14 cellular contexts compared by ENCODE assay signal in the genomic region with DNA sequence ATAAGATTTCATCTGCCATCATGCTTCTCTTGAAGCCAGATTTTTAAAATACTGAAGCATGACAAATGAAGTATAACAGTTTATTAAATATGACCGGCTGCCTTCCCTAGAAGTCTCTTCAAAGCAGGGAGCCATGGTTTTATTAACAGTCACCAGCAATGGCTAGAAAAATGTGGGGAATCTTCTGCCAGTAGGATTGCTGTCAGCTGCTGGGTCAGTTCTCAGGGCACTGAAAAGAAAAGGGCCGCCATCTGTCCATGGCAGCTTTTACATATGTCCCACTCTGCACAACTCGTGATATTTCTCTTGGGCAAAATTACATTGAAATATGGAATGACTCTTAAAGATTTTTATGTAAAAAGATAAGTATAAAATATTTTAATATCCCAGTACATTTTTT. TPM values are rescaled to one million over a fixed set of nuclear protein-coding genes. Genes with fewer than 3 reads are reported as not detected.
DNase-seq lines count a peak whose midpoint lies in the region; ATAC-seq and TF ChIP-seq lines count a peak whose summit lies in the region.
"Had no signal": no experiment of that assay in that cellular context is flagged by ENCODE, and none has a peak within 500 bp of the region (broad histone marks: within the 10 kb centered on the region; RNA-seq: fewer than 3 reads in every experiment).

No MANE protein-coding gene starts in this region.

- peaks cover 20 to 28% of the 10 kb centered on the region in 2 experiments for H3K79me1 ChIP-seq in IMR-90 (ENCODE audit: low read depth in 1 of 2, low read length in 2 of 2)

- intact Hi-C loops in IMR-90 (cut with micrococcal nuclease) (loop anchor here (2.0 to 5.0 kb wide), 3 partner anchors 13 to 207 kb away; no protein-coding TSS in a partner anchor), posterior vena cava (cut with DNase I) (loop anchor here in 1 of 2 donors (5.0 to 10.0 kb wide), 2 partner anchors 55 to 82 kb away; partner anchors contain the start of gene CCNI)

- no peak overlapping the region for H3K27ac ChIP-seq in ACC112 (ENCODE audit: low read depth, low read length)
- H3K27ac ChIP-seq in IMR-90 (ENCODE audit: insufficient read depth, low read length): no peak overlapping the region
- H3K27ac ChIP-seq: HL-60 had no signal

- TSS peak; percentile 45 for BruUV-seq in IMR-90 (replicated peaks; lab: Mats Ljungman, UMichigan)

- peaks cover 19% of the 10 kb centered on the region in 2 donors for H3K4me1 Mint-ChIP-seq in natural killer cell treated with Interleukin-12 subunit alpha and Interleukin-12 subunit beta and Interleukin-15 and Interleukin-18, amount 100 ng/mL, for 72 hours (ENCODE audit: low read depth in 2 of 2)

- no peak overlapping the region for H3K23ac ChIP-seq in IMR-90 (ENCODE audit: low read depth, low read length)

- no peak overlapping the region for H2BK5ac ChIP-seq in IMR-90 (ENCODE audit: low read depth, low read length, poor library complexity, severe bottlenecking)

- TF ChIP-seq RAD21 in IMR-90 (IDR thresholded peaks at IDR 0.05; ENCODE audit: low read length): no peak

- no peak overlapping the region for H3K56ac ChIP-seq in IMR-90 (ENCODE audit: extremely low read depth, insufficient read depth, low read length)

- H2BK120ac ChIP-seq in IMR-90 (ENCODE audit: low read depth, low read length): no peak overlapping the region

- CTCF ChIA-PET in IMR-90 (lab: Yijun Ruan, JAX): interaction anchor here (0.6 kb wide), 1 partner anchor 38 kb away, joined by 3 read pairs; no protein-coding TSS in a partner anchor

- H2BK20ac ChIP-seq in IMR-90 (ENCODE audit: low read depth, low read length): no peak overlapping the region

- dilution Hi-C loops in IMR-90 (cut with HindIII; ENCODE audit: low sequenced_read_pairs, unreplicated experiment): no loop called here

- no peaks in the 10 kb centered on the region for H3K27me3 ChIP-seq in ACC112 (ENCODE audit: insufficient read depth, low read length)
- no peaks in the 10 kb centered on the region for H3K27me3 ChIP-seq in IMR-90 (ENCODE audit: control insufficient read depth, insufficient read depth, low read length)

- in situ Hi-C loops in IMR-90 (cut with MboI; ENCODE audit: low sequenced_read_pairs): loop anchor here (25.0 kb wide), 1 partner anchor 397 kb away; no protein-coding TSS in a partner anchor

- H3K14ac ChIP-seq in IMR-90 (replicated peaks; ENCODE audit: low read depth, low read length): no peak overlapping the region

- H2AK9ac ChIP-seq in IMR-90 (replicated peaks; ENCODE audit: low read depth, low read length, poor library complexity): no peak overlapping the region

- DNase-seq in IMR-90: no peak
- DNase-seq in cerebellum (ENCODE audit: low spot score): peak; percentile 82
- no peak for DNase-seq in natural killer cell treated with Interleukin-12 subunit alpha and Interleukin-12 subunit beta and Interleukin-15 and Interleukin-18, amount 100 ng/mL, for 72 hours (ENCODE audit: low spot score)
- DNase-seq in posterior vena cava (ENCODE audit: low spot score): no peak
- DNase-seq in glomerular visceral epithelial cell (ENCODE audit: extremely low spot score): no peak
- DNase-seq in NCI-H510A (lab: John Stamatoyannopoulos, UW): no peak
- DNase-seq: activated CD8-positive, alpha-beta memory T cell treated with anti-CD3 and anti-CD28 coated beads for 24 hours; activated naive CD8-positive, alpha-beta T cell treated with anti-CD3 and anti-CD28 coated beads for 36 hours; EL; kidney glomerular epithelial cell; naive thymus-derived CD8-positive, alpha-beta T cell had no signal

- H3K36me3 ChIP-seq in ACC112 (ENCODE audit: insufficient read depth, low read length) (peaks cover 22% of the 10 kb centered on the region), IMR-90 (ENCODE audit: control insufficient read depth, insufficient read depth, low read length) (peaks cover 28% of the 10 kb centered on the region)

- no peak overlapping the region for H4K91ac ChIP-seq in IMR-90 (ENCODE audit: insufficient read depth, low read depth, low read length)

- H3K4ac ChIP-seq in IMR-90 (ENCODE audit: low read depth, low read length): no peak overlapping the region

- no peak overlapping the region for H4K8ac ChIP-seq in IMR-90 (ENCODE audit: low read depth in 2 of 2, low read length in 2 of 2)

- H3K4me1 ChIP-seq in ACC112 (ENCODE audit: control insufficient read depth, insufficient read depth, low read length, unreplicated experiment) (peaks cover 12% of the 10 kb centered on the region), IMR-90 (ENCODE audit: control insufficient read depth, insufficient read depth, low read length) (peaks cover 4% of the 10 kb centered on the region; the same call in 1 of the 2 replicates)

- H3K4me3 ChIP-seq in ACC112 (ENCODE audit: low read depth, low read length) (peak overlapping the region; percentile 82), IMR-90 (ENCODE audit: insufficient read depth, low read depth, low read length) (no peak overlapping the region)

- no peaks in the 10 kb centered on the region for H3K9me3 Mint-ChIP-seq in natural killer cell treated with Interleukin-12 subunit alpha and Interleukin-12 subunit beta and Interleukin-15 and Interleukin-18, amount 100 ng/mL, for 72 hours
- H3K9me3 Mint-ChIP-seq: activated naive CD8-positive, alpha-beta T cell treated with anti-CD3 and anti-CD28 coated beads for 36 hours had no signal

- no peak overlapping the region for H3K18ac ChIP-seq in IMR-90 (ENCODE audit: low read depth, low read length)

- no peaks in the 10 kb centered on the region for H3K27me3 Mint-ChIP-seq in natural killer cell treated with Interleukin-12 subunit alpha and Interleukin-12 subunit beta and Interleukin-15 and Interleukin-18, amount 100 ng/mL, for 72 hours
- H3K27me3 Mint-ChIP-seq: activated naive CD8-positive, alpha-beta T cell treated with anti-CD3 and anti-CD28 coated beads for 36 hours had no signal

- peak overlapping the region; percentile 94 for H3K4me3 Mint-ChIP-seq in natural killer cell treated with Interleukin-12 subunit alpha and Interleukin-12 subunit beta and Interleukin-15 and Interleukin-18, amount 100 ng/mL, for 72 hours

- ATAC-seq in IMR-90 (ENCODE audit: low read depth): no peak
- ATAC-seq in natural killer cell treated with Interleukin-12 subunit alpha and Interleukin-12 subunit beta and Interleukin-15 and Interleukin-18, amount 100 ng/mL, for 72 hours: no peak
- no peak for ATAC-seq in HG03135 (IDR thresholded peaks at IDR 0.05; ENCODE audit: unreplicated experiment)
- ATAC-seq: naive thymus-derived CD8-positive, alpha-beta T cell had no signal

- H3K9me3 ChIP-seq in IMR-90 (ENCODE audit: control insufficient read depth, insufficient read depth, low read length): no peaks in the 10 kb centered on the region

- H4K20me1 ChIP-seq in IMR-90 (ENCODE audit: insufficient read depth, low read length): peaks cover 13% of the 10 kb centered on the region

- peak overlapping the region; percentile 26; the same call in 1 of the 2 replicates for H3K4me2 ChIP-seq in IMR-90 (ENCODE audit: low read depth, low read length)

- H2AFZ ChIP-seq in ACC112 (ENCODE audit: low read length, unreplicated experiment) (no peak overlapping the region), IMR-90 (replicated peaks; ENCODE audit: low read length, poor library complexity) (no peak overlapping the region)

- H3K9ac ChIP-seq in IMR-90 (ENCODE audit: low read depth, low read length): no peak overlapping the region

- H3K79me2 ChIP-seq in ACC112 (ENCODE audit: control insufficient read depth, insufficient read depth, low read length, unreplicated experiment): peaks cover 6% of the 10 kb centered on the region

- H3K27ac Mint-ChIP-seq in natural killer cell treated with Interleukin-12 subunit alpha and Interleukin-12 subunit beta and Interleukin-15 and Interleukin-18, amount 100 ng/mL, for 72 hours: peak overlapping the region in 1 of 2 donors; percentile 97
- H3K27ac Mint-ChIP-seq: activated naive CD8-positive, alpha-beta T cell treated with anti-CD3 and anti-CD28 coated beads for 36 hours had no signal

- H2AK5ac ChIP-seq in IMR-90 (ENCODE audit: low read depth, low read length): no peak overlapping the region

- no peak for TF ChIP-seq CTCF in IMR-90 (conservative IDR thresholded peaks at IDR 0.05; ENCODE audit: low read depth, low read length)

- no CpG with 5 or more reads among the region's 3 CpGs for WGBS in IMR-90 (ENCODE audit: extremely low coverage in 2 of 2, insufficient read length in 1 of 2), 2 experiments

- no peak for TF ChIP-seq POLR2A in IMR-90 (IDR thresholded peaks at IDR 0.05; ENCODE audit: low read depth, low read length)

- peaks cover 24% of the 10 kb centered on the region for H3K36me3 Mint-ChIP-seq in natural killer cell treated with Interleukin-12 subunit alpha and Interleukin-12 subunit beta and Interleukin-15 and Interleukin-18, amount 100 ng/mL, for 72 hours

- no peak overlapping the region for H4K5ac ChIP-seq in IMR-90 (ENCODE audit: low read depth, low read length)

- no peak overlapping the region for H2BK15ac ChIP-seq in IMR-90 (ENCODE audit: low read depth, low read length)

- H3K9me1 ChIP-seq in IMR-90 (ENCODE audit: insufficient read depth, low read length): peaks cover 5% of the 10 kb centered on the region; the same call in 1 of the 2 replicates

- POLR2A ChIA-PET in IMR-90 (lab: Charles Lee; ENCODE audit: unreplicated experiment): interaction anchor here (0.6 to 0.7 kb wide), 2 partner anchors 166 to 318 kb away, joined by 3 to 9 read pairs; no protein-coding TSS in a partner anchor

TF ChIP-seq in IMR-90, 13 proteins besides CTCF, POLR2A, EP300 and RAD21 (continues in another document):
- TF ChIP-seq RCOR1 (IDR thresholded peaks at IDR 0.05; ENCODE audit: insufficient replicate concordance, low read length) (no peak), CEBPB (IDR thresholded peaks at IDR 0.05; ENCODE audit: low read depth, low read length) (no peak), MAFK (IDR thresholded peaks at IDR 0.05; ENCODE audit: low read depth, low read length) (no peak), BHLHE40 (IDR thresholded peaks at IDR 0.05; ENCODE audit: low read depth, low read length) (no peak), ELK1 (IDR thresholded peaks at IDR 0.05; ENCODE audit: borderline replicate concordance, low read depth, low read length) (no peak)

RNA-seq across cellular contexts. Expression of gene CCNG2, which starts 2.8 kb away (rescaled TPM):
- total RNA-seq in IMR-90 (2012; rRNA removed) (11.3 and 23.9 TPM in 2 replicates), cerebellum (75.6 TPM), posterior vena cava (10 to 100 TPM; 36.6 to 38.0 TPM)
- 10.9 and 14.9 TPM in 2 replicates for polyA plus RNA-seq in IMR-90 (2012; rRNA removed)
- polyA plus RNA-seq in IMR-90 (2012; cell fraction: cytosol; rRNA removed): 5.8 and 8.5 TPM in 2 replicates
- 3.9 and 12.2 TPM in 2 replicates for polyA plus RNA-seq in IMR-90 (2012; cell fraction: nucleus; rRNA removed; ENCODE audit: low replicate concordance)
- 10 to 100 TPM; 10.3 to 29.0 TPM for total RNA-seq in natural killer cell treated with Interleukin-12 subunit alpha and Interleukin-12 subunit beta and Interleukin-15 and Interleukin-18, amount 100 ng/mL, for 72 hours
